Comparison of ENCODE assay signal across 7 cellular contexts in genomic region chrX:151082077-151082948, GRCh38.
A peak's percentile ranks its signal among the peaks of the same experiment; 100 is the strongest.
DNase-seq lines count a peak whose midpoint lies in the region; ATAC-seq, FAIRE-seq and TF ChIP-seq lines count a peak whose summit lies in the region.

No MANE protein-coding gene starts in this region.

- CTCF ChIA-PET in HEK293 (lab: Yijun Ruan, JAX) (interaction anchor here (0.7 to 6.0 kb wide), 19 partner anchors 9 to 1119 kb away, joined by 3 to 99 read pairs (median 3); no protein-coding TSS in a partner anchor), GM12878 (lab: Yijun Ruan, JAX) (interaction anchor here (0.8 to 6.5 kb wide), 8 partner anchors 13 to 318 kb away, joined by 3 to 95 read pairs (median 4); no protein-coding TSS in a partner anchor)

- peak; percentile 26 for DNase-seq in MV-4-11 (lab: John Stamatoyannopoulos, UW)
- peak; percentile 26 for DNase-seq in T-helper 2 cell treated with Interferon-gamma antibody and Interleukin-4, amounts not matched to agents 5 μg/mL and 100 μg/mL, for 36 hours (ENCODE audit: low spot score)
- DNase-seq in GM12878 (ENCODE audit: low read depth, low spot score), result no peak
- peak; percentile 31 for DNase-seq in smooth muscle cell (lab: John Stamatoyannopoulos, UW; ENCODE audit: unreplicated experiment)

- SMC1A ChIA-PET in GM12878 (lab: Charles Lee; ENCODE audit: uncharacterized antibody, unreplicated experiment), result interaction anchor here (1.0 to 5.5 kb wide), 5 partner anchors 8 to 312 kb away, joined by 3 to 40 read pairs (median 3); no protein-coding TSS in a partner anchor

- no peak overlapping the region for H3K4me3 ChIP-seq in HEK293 (ENCODE audit: low read depth, low read length)
- H3K4me3 ChIP-seq in GM12878, result no peak overlapping the region
- peak overlapping the region; percentile 38 for H3K4me3 ChIP-seq in iPS-18a (ENCODE audit: low read length)
- peak overlapping the region; percentile 28 for H3K4me3 ChIP-seq in smooth muscle cell

- H3K27ac ChIP-seq in HEK293 (ENCODE audit: extremely low read depth, low read depth, low read length), result no peak overlapping the region
- no peak overlapping the region for H3K27ac ChIP-seq in GM12878 (ENCODE audit: control insufficient read depth, insufficient read depth)
- H3K27ac ChIP-seq in iPS-18a (ENCODE audit: low read length), result no peak overlapping the region
- H3K27ac ChIP-seq in smooth muscle cell (ENCODE audit: low read depth), result no peak overlapping the region

- no peak for TF ChIP-seq EP300 in GM12878 (IDR thresholded peaks at IDR 0.05; ENCODE audit: borderline replicate concordance in 1 of 2, control insufficient read depth in 1 of 2, low read depth in 2 of 2, low read length in 2 of 2)

- no peaks in the 10 kb centered on the region for H3K27me3 ChIP-seq in GM12878 (replicated peaks in 1 of 2; ENCODE audit: control insufficient read depth in 2 of 2, insufficient read depth in 2 of 2, low read length in 1 of 2)
- H3K27me3 ChIP-seq in iPS-18a (ENCODE audit: control insufficient read depth, insufficient read depth, low read length), result peaks cover 7% of the 10 kb centered on the region
- H3K27me3 ChIP-seq in smooth muscle cell (ENCODE audit: low read depth), result no peaks in the 10 kb centered on the region

- no peak overlapping the region for H3K4me2 ChIP-seq in GM12878 (ENCODE audit: control insufficient read depth, insufficient read depth)
- H3K4me2 ChIP-seq in smooth muscle cell, result peak overlapping the region; percentile 74

- RAD21 ChIA-PET in GM12878 (lab: Charles Lee; ENCODE audit: unreplicated experiment), result interaction anchor here (1.6 to 4.3 kb wide), 4 partner anchors 307 to 315 kb away, joined by 4 to 43 read pairs (median 6); no protein-coding TSS in a partner anchor

- in situ Hi-C loops in GM12878 (cut with MboI), result no loop called here

- H3K4me1 Mint-ChIP-seq in T-helper 2 cell treated with Interferon-gamma antibody and Interleukin-4, amounts not matched to agents 5 μg/mL and 100 μg/mL, for 36 hours (ENCODE audit: low read depth), result peaks cover 2% of the 10 kb centered on the region

- no peaks in the 10 kb centered on the region for H3K9me3 Mint-ChIP-seq in T-helper 2 cell treated with Interferon-gamma antibody and Interleukin-4, amounts not matched to agents 5 μg/mL and 100 μg/mL, for 36 hours

- TF ChIP-seq RAD21 in GM12878 (IDR thresholded peaks at IDR 0.05; ENCODE audit: insufficient read depth, low read depth, low read length), result peak; percentile 80

- H3F3A ChIP-seq in smooth muscle cell (ENCODE audit: low read depth), result no peaks in the 10 kb centered on the region

- ATAC-seq in GM12878, result peak; percentile 98

- no peaks in the 10 kb centered on the region for H3K9me3 ChIP-seq in HEK293 (ENCODE audit: control insufficient read depth, insufficient read depth, low read depth, low read length)
- no peaks in the 10 kb centered on the region for H3K9me3 ChIP-seq in GM12878 (replicated peaks; ENCODE audit: control insufficient read depth, insufficient read depth, low read length)
- H3K9me3 ChIP-seq in iPS-18a (ENCODE audit: control insufficient read depth, low read depth, low read length), result peaks cover 10% of the 10 kb centered on the region
- no peaks in the 10 kb centered on the region for H3K9me3 ChIP-seq in smooth muscle cell (replicated peaks; ENCODE audit: low read depth)

- WGBS in GM12878 (ENCODE audit: insufficient coverage, insufficient replicate concordance, low lambda C conversion rate, missing lambda C conversion rate), result 11% methylated on average over 35 of the region's 41 CpGs
- WGBS in smooth muscle cell (ENCODE audit: low lambda C conversion rate), result 18% methylated on average over 41 of the region's 41 CpGs

- H4K20me1 ChIP-seq in GM12878 (ENCODE audit: control insufficient read depth, insufficient read depth), result no peaks in the 10 kb centered on the region
- no peaks in the 10 kb centered on the region for H4K20me1 ChIP-seq in smooth muscle cell (ENCODE audit: low read depth)

- POLR2A ChIA-PET in HEK293 (lab: Yijun Ruan, JAX), result interaction anchor here (1.3 kb wide), 1 partner anchor 310 kb away, joined by 5 read pairs; no protein-coding TSS in a partner anchor
- POLR2A ChIA-PET in GM12878 (lab: Charles Lee), result interaction anchor here (1.0 kb wide), 1 partner anchor 328 kb away, joined by 3 read pairs; no protein-coding TSS in a partner anchor

- no peak overlapping the region for H3K27ac Mint-ChIP-seq in T-helper 2 cell treated with Interferon-gamma antibody and Interleukin-4, amounts not matched to agents 5 μg/mL and 100 μg/mL, for 36 hours

- H3K4me1 ChIP-seq in HEK293 (ENCODE audit: control insufficient read depth, insufficient read depth, low read length) (no peaks in the 10 kb centered on the region), GM12878 (ENCODE audit: control insufficient read depth, insufficient read depth, low read length) (no peaks in the 10 kb centered on the region), iPS-18a (ENCODE audit: control insufficient read depth, low read depth, low read length) (no peaks in the 10 kb centered on the region), smooth muscle cell (ENCODE audit: low read depth) (no peaks in the 10 kb centered on the region)

- no peaks in the 10 kb centered on the region for H3K36me3 Mint-ChIP-seq in T-helper 2 cell treated with Interferon-gamma antibody and Interleukin-4, amounts not matched to agents 5 μg/mL and 100 μg/mL, for 36 hours (ENCODE audit: low read depth)

- BruUV-seq in GM12878 (replicated peaks; lab: Mats Ljungman, UMichigan), result no TSS peak

- H3K79me2 ChIP-seq in GM12878 (ENCODE audit: control insufficient read depth, insufficient read depth, low read length) (no peaks in the 10 kb centered on the region), smooth muscle cell (ENCODE audit: low read depth) (no peaks in the 10 kb centered on the region)

- intact Hi-C loops in GM12878 (cut with micrococcal nuclease; ENCODE audit: unreplicated experiment), result loop anchor here (1.0 kb wide), 2 partner anchors 305 to 310 kb away; no protein-coding TSS in a partner anchor

- H3K9ac ChIP-seq in GM12878 (ENCODE audit: control insufficient read depth, insufficient read depth, low read length) (no peak overlapping the region), iPS-18a (ENCODE audit: low read length) (no peak overlapping the region), smooth muscle cell (ENCODE audit: low read depth) (no peak overlapping the region)

- TF ChIP-seq POLR2A in GM12878 (IDR thresholded peaks at IDR 0.05; ENCODE audit: low read depth, low read length), result no peak

- H3K36me3 ChIP-seq in HEK293 (ENCODE audit: control insufficient read depth in 2 of 2, insufficient read depth in 1 of 2, low read length in 2 of 2), result no peaks in the 10 kb centered on the region
- H3K36me3 ChIP-seq in GM12878 (ENCODE audit: control insufficient read depth in 2 of 2, insufficient read depth in 2 of 2, low read length in 1 of 2), result no peaks in the 10 kb centered on the region
- no peaks in the 10 kb centered on the region for H3K36me3 ChIP-seq in iPS-18a (ENCODE audit: control insufficient read depth, low read depth, low read length)
- no peaks in the 10 kb centered on the region for H3K36me3 ChIP-seq in smooth muscle cell (ENCODE audit: low read depth)

- no peak for FAIRE-seq in GM12878 (lab: Jason Lieb, UNC)

- TF ChIP-seq CTCF in GM12872 (IDR thresholded peaks at IDR 0.05; ENCODE audit: insufficient read depth, low read depth, low read length) (peak; percentile 84), HEK293 (tag by site-specific recombination; IDR thresholded peaks at IDR 0.05) (peak; percentile 82), GM12878 (IDR thresholded peaks at IDR 0.05 in 2 of 3, conservative IDR thresholded peaks at IDR 0.05 in 1 of 3; ENCODE audit: control insufficient read depth in 2 of 3, extremely low read depth in 1 of 3, insufficient read depth in 1 of 3, low read depth in 3 of 3, low read length in 3 of 3) (peak; percentile 86 to 94 (median 91)), smooth muscle cell (IDR thresholded peaks at IDR 0.05; ENCODE audit: borderline replicate concordance, insufficient read depth, poor library complexity, severe bottlenecking) (peak; percentile 87)

- peak overlapping the region; percentile 40 for H3K4me3 Mint-ChIP-seq in T-helper 2 cell treated with Interferon-gamma antibody and Interleukin-4, amounts not matched to agents 5 μg/mL and 100 μg/mL, for 36 hours

- H3K27me3 Mint-ChIP-seq in T-helper 2 cell treated with Interferon-gamma antibody and Interleukin-4, amounts not matched to agents 5 μg/mL and 100 μg/mL, for 36 hours (ENCODE audit: low read depth), result peaks cover 14% of the 10 kb centered on the region

- H2AFZ ChIP-seq in GM12878 (ENCODE audit: control insufficient read depth, low read depth, low read length) (no peak overlapping the region), smooth muscle cell (ENCODE audit: low read depth) (no peak overlapping the region)

TF ChIP-seq in HEK293, 187 proteins besides CTCF, POLR2A, EP300 and RAD21 (continues in another document):
- TF ChIP-seq SP3 (tag by site-specific recombination; IDR thresholded peaks at IDR 0.05) (peak; percentile 15; the same call in 1 of the 2 replicates), EGR2 (tag by site-specific recombination; IDR thresholded peaks at IDR 0.05; ENCODE audit: low read depth) (peak; percentile 78)

TF ChIP-seq in GM12878, 131 proteins besides CTCF, POLR2A, EP300 and RAD21 (continues in another document):
- TF ChIP-seq CBFB (IDR thresholded peaks at IDR 0.05; ENCODE audit: low read depth), result peak; percentile 56; the same call in 1 of the 2 replicates
- TF ChIP-seq EGR1 (IDR thresholded peaks at IDR 0.05; ENCODE audit: borderline replicate concordance in 1 of 2, low read depth in 2 of 2, low read length in 2 of 2), result no peak
- TF ChIP-seq BHLHE40 (IDR thresholded peaks at IDR 0.05; ENCODE audit: borderline replicate concordance in 1 of 2, low read depth in 2 of 2, low read length in 1 of 2), result peak in 1 of 2 experiments; percentile 44; a peak in 1 of 4 replicates
- peak; percentile 60 for TF ChIP-seq YY1 (IDR thresholded peaks at IDR 0.05; ENCODE audit: low read depth, low read length)
- no peak for TF ChIP-seq HSF1 (IDR thresholded peaks at IDR 0.05; ENCODE audit: low read depth, low read length)
- TF ChIP-seq RUNX3 (IDR thresholded peaks at IDR 0.05; ENCODE audit: low read length), result peak; percentile 66; the same call in 1 of the 2 replicates
- peak; percentile 90 for TF ChIP-seq SMC3 (IDR thresholded peaks at IDR 0.05; ENCODE audit: borderline replicate concordance, low read length)
- no peak for TF ChIP-seq BACH1 (IDR thresholded peaks at IDR 0.05; ENCODE audit: borderline replicate concordance)

Comparison
In these comparisons a context has a peak if more than half of its experiments do, and no peak if none do; other contexts are left out.
1. H3K4me3 ChIP-seq: peak in iPS-18a (single experiment) and smooth muscle cell (single experiment); none in HEK293 (single experiment) and GM12878 (single experiment).
2. Peak in every context shown above with its lines, with median percentiles within 50 percentile points of each other: CTCF ChIP-seq.